8 cellular contexts compared by ENCODE assay signal in the genomic region with DNA sequence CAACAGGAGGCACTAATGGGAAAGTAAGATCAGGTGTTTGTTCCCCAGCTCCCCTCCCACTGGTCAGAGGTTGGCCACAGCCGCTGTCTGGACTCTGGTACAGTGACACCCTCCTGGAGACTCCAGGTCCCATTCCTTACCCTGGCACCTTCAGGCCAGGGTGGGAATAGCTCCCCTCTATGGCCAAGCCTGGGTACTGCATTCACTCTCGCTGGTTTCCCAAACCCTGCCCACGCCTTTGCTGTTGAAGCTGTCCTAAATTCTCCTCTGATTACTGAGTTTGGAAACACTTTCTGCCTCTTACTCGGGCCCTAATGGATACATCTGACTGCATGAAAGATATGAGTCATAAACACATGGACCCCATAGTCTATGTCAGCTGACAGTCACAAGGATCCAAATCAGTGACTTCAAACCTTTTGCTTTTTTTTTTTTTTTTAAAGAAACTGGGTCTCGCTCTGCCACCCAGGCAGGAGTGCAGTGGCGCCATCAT. TPM values are rescaled to one million over a fixed set of nuclear protein-coding genes. Genes with fewer than 3 reads are reported as not detected.
DNase-seq lines count a peak whose midpoint lies in the region; TF ChIP-seq lines count a peak whose summit lies in the region.

No MANE protein-coding gene starts in this region.

- BruUV-seq in PC-9 (replicated peaks; lab: Mats Ljungman, UMichigan), result no TSS peak

- intact Hi-C loops in PC-9 (cut with micrococcal nuclease; ENCODE audit: unreplicated experiment), result loop anchor here (5.0 kb wide), 1 partner anchor 46 kb away; no protein-coding TSS in a partner anchor

- no peaks in the 10 kb centered on the region for H4K20me1 ChIP-seq in PC-9 (ENCODE audit: insufficient read depth)

- TF ChIP-seq CTCF in 22Rv1 (IDR thresholded peaks at IDR 0.05) (peak; percentile 84), PC-9 (conservative IDR thresholded peaks at IDR 0.05) (peak; percentile 74)

- H3K79me2 ChIP-seq in PC-9 (ENCODE audit: low read depth), result no peaks in the 10 kb centered on the region

- H3K27ac ChIP-seq in 22Rv1 (no peak overlapping the region), PC-9 (no peak overlapping the region)

- peaks cover 8% of the 10 kb centered on the region; the same call in 1 of the 2 replicates for H3F3A ChIP-seq in PC-9 (ENCODE audit: insufficient read depth, low read depth)

- POLR2A ChIA-PET in PC-9 (lab: Charles Lee; ENCODE audit: unreplicated experiment), result no interaction called here

- H3K27me3 ChIP-seq in PC-9 (ENCODE audit: insufficient read depth, low read depth), result no peaks in the 10 kb centered on the region

- no peak overlapping the region for H3K4me3 ChIP-seq in PC-9

- no peaks in the 10 kb centered on the region for H3K9me3 ChIP-seq in PC-9 (ENCODE audit: insufficient read depth, low read depth)

- H2AFZ ChIP-seq in PC-9, result no peak overlapping the region

- DNase-seq in ELF-1 (ENCODE audit: low read depth, low spot score) (peak; percentile 81), PC-9 (no peak), glomerular visceral epithelial cell (ENCODE audit: extremely low spot score) (peak; percentile 16), NK-92 (lab: John Stamatoyannopoulos, UW; ENCODE audit: unreplicated experiment) (no peak), T-helper 2 cell (no peak), NCI-H1105 treated with DMSO at 0.1 percent for 48 hours (lab: John Stamatoyannopoulos, UW) (no peak), NCI-H146 (lab: John Stamatoyannopoulos, UW) (no peak)

- no peaks in the 10 kb centered on the region for H3K9me2 ChIP-seq in PC-9 (ENCODE audit: insufficient read depth)

- H3K36me3 ChIP-seq in PC-9 (ENCODE audit: low read depth), result no peaks in the 10 kb centered on the region

- H3K4me2 ChIP-seq in PC-9, result no peak overlapping the region

- peaks cover 24% of the 10 kb centered on the region for H3K4me1 ChIP-seq in PC-9 (replicated peaks; ENCODE audit: insufficient read depth)

- CTCF ChIA-PET in PC-9 (lab: Charles Lee), result interaction anchor here (0.6 to 0.7 kb wide), 3 partner anchors 48 to 574 kb away, joined by 3 to 12 read pairs (median 4); a partner anchor contains a TSS

RNA-seq across cellular contexts. Expression of a gene that starts 17.9 kb away (rescaled TPM):
- 0.55 and 1.4 TPM in 2 replicates for total RNA-seq in PC-9 (2021)

RNA-seq across cellular contexts. Expression of a gene that starts 47.4 kb away (rescaled TPM):
- total RNA-seq in PC-9 (2021), result 20.6 and 27.4 TPM in 2 replicates

Comparison
In these comparisons a context has a peak if more than half of its experiments do, and no peak if none do; other contexts are left out.
1. DNase-seq: peak in ELF-1 (single experiment) and glomerular visceral epithelial cell (single experiment); none in PC-9 (0 of 2), NK-92 (single experiment), T-helper 2 cell (0 of 5), NCI-H1105 treated with DMSO at 0.1 percent for 48 hours (single experiment) and NCI-H146 (single experiment).